9 cellular contexts compared by ENCODE assay signal in genomic region chr4:37687175-37687525, GRCh38. TPM values are rescaled to one million over a fixed set of nuclear protein-coding genes. Genes with fewer than 3 reads are reported as not detected.
A peak's percentile ranks its signal among the peaks of the same experiment; 100 is the strongest.
DNase-seq lines count a peak whose midpoint lies in the region; ATAC-seq and TF ChIP-seq lines count a peak whose summit lies in the region.
"Had no signal": no experiment of that assay in that cellular context is flagged by ENCODE, and none has a peak within 500 bp of the region (broad histone marks: within the 10 kb centered on the region; RNA-seq: fewer than 3 reads in every experiment).

No MANE protein-coding gene starts in this region.

- H3K9ac ChIP-seq in SU-DHL-6 (ENCODE audit: low read length) = peak overlapping the region; percentile 81

- DNase-seq in NCI-H1105 treated with DMSO at 0.1 percent for 48 hours (lab: John Stamatoyannopoulos, UW) (peak; percentile 50), NCI-H1105 (lab: John Stamatoyannopoulos, UW) (no peak), fibroblast of the aortic adventitia (ENCODE audit: low read depth) (no peak), HT-29 (ENCODE audit: low spot score) (no peak), germinal center (ENCODE audit: low spot score) (no peak), DMS79 (lab: John Stamatoyannopoulos, UW) (no peak)
- DNase-seq in stimulated activated effector memory CD8-positive, alpha-beta T cell treated with anti-CD3 and anti-CD28 coated beads, Interleukin-12 subunit alpha, Interleukin-12 subunit beta, amount 100 ng/mL, for 72 hours (ENCODE audit: low spot score in 2 of 2) = no peak

- TF ChIP-seq CTCF in SU-DHL-6 (IDR thresholded peaks at IDR 0.05; ENCODE audit: insufficient read depth, low read length, poor library complexity, severe bottlenecking) (no peak), fibroblast of the aortic adventitia (IDR thresholded peaks at IDR 0.05; ENCODE audit: insufficient read depth, low read length) (no peak)

- H3K36me3 ChIP-seq in SU-DHL-6 (ENCODE audit: low read length) = no peaks in the 10 kb centered on the region

- no peaks in the 10 kb centered on the region for H3K27me3 ChIP-seq in SU-DHL-6 (ENCODE audit: low read length)

- H3K9me3 ChIP-seq in SU-DHL-6 (ENCODE audit: insufficient read depth, low read length) = no peaks in the 10 kb centered on the region

- H3K4me1 Mint-ChIP-seq in stimulated activated effector memory CD8-positive, alpha-beta T cell treated with anti-CD3 and anti-CD28 coated beads, Interleukin-12 subunit alpha, Interleukin-12 subunit beta, amount 100 ng/mL, for 72 hours = peaks cover 34% of the 10 kb centered on the region

- peak overlapping the region; percentile 79 for H2AFZ ChIP-seq in SU-DHL-6 (ENCODE audit: low read depth, low read length, severe bottlenecking)

- peaks cover 17% of the 10 kb centered on the region for H3F3A ChIP-seq in SU-DHL-6 (ENCODE audit: insufficient read depth)

- H3K4me3 ChIP-seq in SU-DHL-6 (ENCODE audit: insufficient read depth, low read length, poor library complexity, severe bottlenecking) = peak overlapping the region; percentile 92
- H3K4me3 ChIP-seq in fibroblast of the aortic adventitia (ENCODE audit: low read depth, low read length) = peak overlapping the region; percentile 67

- H3K27ac ChIP-seq in SU-DHL-6 (ENCODE audit: low read depth, low read length) = no peak overlapping the region
- H3K27ac ChIP-seq: 22Rv1 had no signal

- no peak for ATAC-seq in stimulated activated effector memory CD8-positive, alpha-beta T cell treated with anti-CD3 and anti-CD28 coated beads, Interleukin-12 subunit alpha, Interleukin-12 subunit beta, amount 100 ng/mL, for 72 hours

- H3K27ac Mint-ChIP-seq in stimulated activated effector memory CD8-positive, alpha-beta T cell treated with anti-CD3 and anti-CD28 coated beads, Interleukin-12 subunit alpha, Interleukin-12 subunit beta, amount 100 ng/mL, for 72 hours = peak overlapping the region; percentile 80

- no peaks in the 10 kb centered on the region for H3K9me3 Mint-ChIP-seq in stimulated activated effector memory CD8-positive, alpha-beta T cell treated with anti-CD3 and anti-CD28 coated beads, Interleukin-12 subunit alpha, Interleukin-12 subunit beta, amount 100 ng/mL, for 72 hours

- H4K20me1 ChIP-seq in SU-DHL-6 (ENCODE audit: low read depth, low read length) = no peaks in the 10 kb centered on the region

- peak overlapping the region; percentile 88 for H3K4me3 Mint-ChIP-seq in stimulated activated effector memory CD8-positive, alpha-beta T cell treated with anti-CD3 and anti-CD28 coated beads, Interleukin-12 subunit alpha, Interleukin-12 subunit beta, amount 100 ng/mL, for 72 hours

- H3K4me2 ChIP-seq in SU-DHL-6 (ENCODE audit: low read depth, low read length, poor library complexity, severe bottlenecking) = peak overlapping the region; percentile 76

- H3K36me3 Mint-ChIP-seq in stimulated activated effector memory CD8-positive, alpha-beta T cell treated with anti-CD3 and anti-CD28 coated beads, Interleukin-12 subunit alpha, Interleukin-12 subunit beta, amount 100 ng/mL, for 72 hours = peaks cover 30% of the 10 kb centered on the region

- no peaks in the 10 kb centered on the region for H3K9me2 ChIP-seq in SU-DHL-6 (replicated peaks; ENCODE audit: insufficient read depth, low read length)

- H3K79me2 ChIP-seq in SU-DHL-6 (ENCODE audit: insufficient read depth, low read length) = peaks cover 14% of the 10 kb centered on the region

RNA-seq across cellular contexts. Expression of gene RELL1, which starts 1.0 kb away (rescaled TPM):
- total RNA-seq in fibroblast of the aortic adventitia (ENCODE audit: low replicate concordance) = 21.3 and 65.7 TPM in 2 replicates
- total RNA-seq in HT-29 (2014; rRNA removed; shearing (Covaris generic)) = 29.9 and 32.1 TPM in 2 replicates
